16 cellular contexts compared by ENCODE assay signal in the genomic region with DNA sequence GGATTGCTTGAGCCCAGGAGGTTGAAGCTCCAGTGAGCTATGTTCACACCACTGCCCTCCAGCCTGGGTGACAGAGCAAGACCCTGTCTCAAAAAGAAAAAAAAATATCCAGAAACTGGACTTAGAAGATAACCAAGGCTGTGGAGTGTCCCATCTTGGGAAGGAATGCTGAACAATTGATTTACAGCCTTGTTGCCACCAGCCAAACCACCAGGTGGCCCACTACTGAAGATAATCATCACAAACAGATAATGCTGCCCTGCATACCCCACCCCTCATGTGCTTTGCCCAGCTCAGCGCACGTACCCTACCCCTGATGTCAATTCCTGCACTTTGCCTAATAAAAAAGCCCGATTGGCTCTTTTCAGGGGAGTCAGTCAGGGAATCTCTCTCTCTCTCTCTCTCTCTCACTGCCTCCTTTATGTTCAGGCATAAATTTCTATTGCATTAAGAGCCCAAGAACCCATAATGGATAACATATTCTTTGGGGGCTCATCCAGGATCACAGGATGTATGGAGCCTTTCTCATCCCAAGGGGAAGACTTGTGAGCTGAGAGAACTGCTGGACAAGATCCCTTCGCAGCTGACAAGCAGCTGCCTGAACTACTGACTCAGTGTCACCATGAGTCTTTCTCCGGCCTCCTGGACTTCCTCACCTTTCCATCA.
"Had no signal": no experiment of that assay in that cellular context is flagged by ENCODE, and none has a peak within 500 bp of the region (broad histone marks: within the 10 kb centered on the region; RNA-seq: fewer than 3 reads in every experiment).

No MANE protein-coding gene starts in this region.

- H3K27me3 ChIP-seq: body of pancreas, cardiac muscle cell, right lobe of liver had no signal

- H3K4me1 ChIP-seq: heart right ventricle, lower lobe of right lung, right lobe of liver had no signal

- H3K27ac Mint-ChIP-seq: activated CD8-positive, alpha-beta T cell treated with anti-CD3 and anti-CD28 coated beads, Interleukin-2, amount 10 ng/mL, durations not matched to agents 7 days and 5 days; activated naive CD4-positive, alpha-beta T cell treated with anti-CD3 and anti-CD28 coated beads, Interleukin-2, amount 50 U/mL, for 24 hours had no signal

- DNase-seq: activated CD4-positive, alpha-beta T cell treated with anti-CD3 and anti-CD28 coated beads for 1 hour; activated CD4-positive, alpha-beta T cell treated with anti-CD3 and anti-CD28 coated beads, Interleukin-2, amount 50 U/mL, for 1 hour; activated CD8-positive, alpha-beta T cell treated with anti-CD3 and anti-CD28 coated beads, Interleukin-2, amount 10 ng/mL, durations not matched to agents 7 days and 5 days; activated gamma-delta T cell treated with Interleukin-2 at 50 U/mL for 16 hours; anterior cingulate cortex; body of pancreas; heart right ventricle; left colon; lower lobe of right lung; naive B cell; occipital lobe; right lobe of liver; stimulated activated CD4-positive, alpha-beta T cell treated with anti-CD3 and anti-CD28 coated beads, Interleukin-1b, Interleukin-23, amount 100 ng/mL, for 48 hours had no signal

- ATAC-seq: activated CD8-positive, alpha-beta T cell treated with anti-CD3 and anti-CD28 coated beads, Interleukin-2, amount 10 ng/mL, durations not matched to agents 7 days and 5 days; body of pancreas; heart right ventricle; left colon; lower lobe of right lung had no signal

- H3K4me3 Mint-ChIP-seq: activated CD8-positive, alpha-beta T cell treated with anti-CD3 and anti-CD28 coated beads, Interleukin-2, amount 10 ng/mL, durations not matched to agents 7 days and 5 days; activated naive CD4-positive, alpha-beta T cell treated with anti-CD3 and anti-CD28 coated beads, Interleukin-2, amount 50 U/mL, for 24 hours had no signal

- H3K27me3 Mint-ChIP-seq: naive B cell had no signal

- H3K27ac ChIP-seq: body of pancreas, cardiac muscle cell, heart right ventricle, lower lobe of right lung, right lobe of liver, skin epidermis had no signal

- H3K4me1 Mint-ChIP-seq: activated naive CD4-positive, alpha-beta T cell treated with anti-CD3 and anti-CD28 coated beads, Interleukin-2, amount 50 U/mL, for 24 hours had no signal

- H3K36me3 ChIP-seq: cardiac muscle cell, heart right ventricle, lower lobe of right lung, right lobe of liver had no signal

- H3K4me3 ChIP-seq: body of pancreas, cardiac muscle cell, heart right ventricle, lower lobe of right lung, right lobe of liver, skin epidermis had no signal
